ENCODE assay signal across 12 cellular contexts in genomic region chr11:73393011-73393380, GRCh38. TPM values are rescaled to one million over a fixed set of nuclear protein-coding genes. Genes with fewer than 3 reads are reported as not detected.
DNase-seq lines count a peak whose midpoint lies in the region; ATAC-seq, FAIRE-seq and TF ChIP-seq lines count a peak whose summit lies in the region.
"Had no signal": no experiment of that assay in that cellular context is flagged by ENCODE, and none has a peak within 500 bp of the region (broad histone marks: within the 10 kb centered on the region; RNA-seq: fewer than 3 reads in every experiment).

No MANE protein-coding gene starts in this region.

- peaks cover 58% of the 10 kb centered on the region for H3K4me1 ChIP-seq in BLaER1
- H3K4me1 ChIP-seq: uterus had no signal

- intact Hi-C loops in activated CD8-positive, alpha-beta T cell treated with anti-CD3 and anti-CD28 coated beads for 36 hours (cut with micrococcal nuclease): loop anchor here (5.0 kb wide), 1 partner anchor 41 kb away; no protein-coding TSS in a partner anchor

- no peak for ATAC-seq in activated CD8-positive, alpha-beta T cell treated with anti-CD3 and anti-CD28 coated beads for 36 hours
- no peak for ATAC-seq in HG02970 (IDR thresholded peaks at IDR 0.05; ENCODE audit: low FRiP score, unreplicated experiment)

- FAIRE-seq in GM12892 (lab: Jason Lieb, UNC): peak; percentile 76

- TF ChIP-seq POLR2A in GM12892 (IDR thresholded peaks at IDR 0.05; ENCODE audit: low read depth, low read length): no peak; the same call in 1 of the 2 replicates

- peak overlapping the region; percentile 99 for H3K4me2 ChIP-seq in BLaER1

- H3K4me1 Mint-ChIP-seq in activated CD8-positive, alpha-beta T cell treated with anti-CD3 and anti-CD28 coated beads for 36 hours (ENCODE audit: low read depth): peaks cover 6% of the 10 kb centered on the region

- H3K27ac Mint-ChIP-seq in activated CD8-positive, alpha-beta T cell treated with anti-CD3 and anti-CD28 coated beads for 36 hours: peak overlapping the region; percentile 23

- POLR2A ChIA-PET in activated CD8-positive, alpha-beta T cell treated with anti-CD3 and anti-CD28 coated beads for 36 hours (lab: Charles Lee): interaction anchor here (1.0 to 1.8 kb wide), 3 partner anchors 10 to 42 kb away, joined by 4 to 7 read pairs (median 4); no protein-coding TSS in a partner anchor

- H3K9me3 ChIP-seq in BLaER1: no peaks in the 10 kb centered on the region
- H3K9me3 ChIP-seq in MG63: no peaks in the 10 kb centered on the region
- H3K9me3 ChIP-seq: uterus had no signal

- H3K36me3 ChIP-seq in BLaER1: peaks cover 74% of the 10 kb centered on the region
- peaks cover 21% of the 10 kb centered on the region for H3K36me3 ChIP-seq in MG63
- H3K36me3 ChIP-seq: uterus had no signal

- peaks cover 17% of the 10 kb centered on the region for H3K36me3 Mint-ChIP-seq in activated CD8-positive, alpha-beta T cell treated with anti-CD3 and anti-CD28 coated beads for 36 hours (ENCODE audit: low read depth)

- no peaks in the 10 kb centered on the region for H3K9me3 Mint-ChIP-seq in activated CD8-positive, alpha-beta T cell treated with anti-CD3 and anti-CD28 coated beads for 36 hours
- H3K9me3 Mint-ChIP-seq: H9 had no signal

- no peak for TF ChIP-seq CTCF in activated CD8-positive, alpha-beta T cell treated with anti-CD3 and anti-CD28 coated beads for 36 hours (IDR thresholded peaks at IDR 0.05)

- no peak overlapping the region for H3K4me3 Mint-ChIP-seq in activated CD8-positive, alpha-beta T cell treated with anti-CD3 and anti-CD28 coated beads for 36 hours
- H3K4me3 Mint-ChIP-seq: H9 had no signal

- H3K9ac ChIP-seq in BLaER1: peak overlapping the region; percentile 71

- peak overlapping the region; percentile 83 for H3K27ac ChIP-seq in BLaER1
- H3K27ac ChIP-seq: SK-N-MC, uterus had no signal

- CTCF ChIA-PET in activated CD8-positive, alpha-beta T cell treated with anti-CD3 and anti-CD28 coated beads for 36 hours (lab: Charles Lee): interaction anchor here (0.8 to 9.9 kb wide), 15 partner anchors 9 to 270 kb away, joined by 3 to 133 read pairs (median 4); no protein-coding TSS in a partner anchor

- no peaks in the 10 kb centered on the region for H3K27me3 ChIP-seq in BLaER1
- H3K27me3 ChIP-seq in MG63: no peaks in the 10 kb centered on the region
- H3K27me3 ChIP-seq: uterus had no signal

- peaks cover 54% of the 10 kb centered on the region for H4K20me1 ChIP-seq in BLaER1

- no peaks in the 10 kb centered on the region for H3K27me3 Mint-ChIP-seq in activated CD8-positive, alpha-beta T cell treated with anti-CD3 and anti-CD28 coated beads for 36 hours

- no peak for DNase-seq in GM12892 (ENCODE audit: insufficient read length)
- DNase-seq in activated CD8-positive, alpha-beta T cell treated with anti-CD3 and anti-CD28 coated beads for 36 hours: no peak
- DNase-seq in lung microvascular endothelial cell (ENCODE audit: low read depth in 2 of 2): peak; percentile 35 to 73
- no peak for DNase-seq in RPMI8226
- DNase-seq in MG63: no peak
- DNase-seq in NCI-H1048 (lab: John Stamatoyannopoulos, UW): no peak

- H3K4me3 ChIP-seq in BLaER1: no peak overlapping the region
- H3K4me3 ChIP-seq in MG63: no peak overlapping the region
- H3K4me3 ChIP-seq: lung, SK-N-MC, uterus had no signal

RNA-seq across cellular contexts. Expression of gene RELT, which starts 16.8 kb away (rescaled TPM):
- 12.6 TPM for polyA plus RNA-seq in GM12892 (2012; ENCODE audit: missing spikeins)
- 10 to 100 TPM; 26.6 to 29.6 TPM for total RNA-seq in activated CD8-positive, alpha-beta T cell treated with anti-CD3 and anti-CD28 coated beads for 36 hours
- 2.6 and 3.1 TPM in 2 replicates for total RNA-seq in lung microvascular endothelial cell
- 3.2 and 5.0 TPM in 2 replicates for total RNA-seq in MG63 (2014; rRNA removed; shearing (Covaris generic); ENCODE audit: low replicate concordance)

Comparison
In these comparisons a context has a peak if more than half of its experiments do, and no peak if none do; other contexts are left out.
1. DNase-seq: peak in lung microvascular endothelial cell (2 of 2); none in GM12892 (single experiment), activated CD8-positive, alpha-beta T cell treated with anti-CD3 and anti-CD28 coated beads for 36 hours (single experiment), RPMI8226 (single experiment), MG63 (single experiment) and NCI-H1048 (single experiment).